28 cellular contexts compared by ENCODE assay signal in genomic region chr1:238233966-238234365, GRCh38.
"Had no signal": no experiment of that assay in that cellular context is flagged by ENCODE, and none has a peak within 500 bp of the region (broad histone marks: within the 10 kb centered on the region; RNA-seq: fewer than 3 reads in every experiment).

No MANE protein-coding gene starts in this region.

- H3K4me1 Mint-ChIP-seq: naive thymus-derived CD4-positive, alpha-beta T cell; neural progenitor cell; stimulated activated naive CD8-positive, alpha-beta T cell treated with anti-CD3 and anti-CD28 coated beads, Interleukin-15, amount 100 ng/mL, for 72 hours had no signal

- H3K4me1 ChIP-seq: heart left ventricle, left lung, neural progenitor cell, prostate gland, right atrium auricular region, suprapubic skin, transverse colon, upper lobe of right lung, uterus had no signal

- H3K36me3 ChIP-seq: gastroesophageal sphincter, heart left ventricle, left lung, neural progenitor cell, prostate gland, right atrium auricular region, suprapubic skin, transverse colon, upper lobe of right lung, uterus had no signal

- H3K27ac ChIP-seq: dorsolateral prefrontal cortex, gastroesophageal sphincter, heart left ventricle, hepatocyte, left lung, neural progenitor cell, prostate gland, right atrium auricular region, suprapubic skin, transverse colon, upper lobe of right lung, uterus had no signal

- H3K27ac Mint-ChIP-seq: naive thymus-derived CD4-positive, alpha-beta T cell; nephron; neural progenitor cell; stimulated activated naive CD8-positive, alpha-beta T cell treated with anti-CD3 and anti-CD28 coated beads, Interleukin-15, amount 100 ng/mL, for 72 hours had no signal

- H3K4me3 Mint-ChIP-seq: naive thymus-derived CD4-positive, alpha-beta T cell; nephron; neural progenitor cell; stimulated activated naive CD8-positive, alpha-beta T cell treated with anti-CD3 and anti-CD28 coated beads, Interleukin-15, amount 100 ng/mL, for 72 hours had no signal

- H3K27me3 Mint-ChIP-seq: stimulated activated naive CD8-positive, alpha-beta T cell treated with anti-CD3 and anti-CD28 coated beads, Interleukin-15, amount 100 ng/mL, for 72 hours had no signal

- H2AFZ ChIP-seq: hepatocyte, neural progenitor cell had no signal

- H3K27me3 ChIP-seq: dorsolateral prefrontal cortex, gastroesophageal sphincter, heart left ventricle, hepatocyte, left lung, neural progenitor cell, right atrium auricular region, suprapubic skin, transverse colon, upper lobe of right lung, uterus had no signal

- H3K4me2 ChIP-seq: hepatocyte, neural progenitor cell, smooth muscle cell had no signal

- H3K79me2 ChIP-seq: hepatocyte had no signal

- H3K9ac ChIP-seq: neural progenitor cell had no signal

- H3K36me3 Mint-ChIP-seq: neural progenitor cell had no signal

- ATAC-seq: gastroesophageal sphincter; heart left ventricle; left cardiac atrium; left lung; naive thymus-derived CD4-positive, alpha-beta T cell; sciatic nerve; stimulated activated naive CD8-positive, alpha-beta T cell treated with anti-CD3 and anti-CD28 coated beads, Interleukin-15, amount 100 ng/mL, for 72 hours; upper lobe of right lung had no signal

- H3K4me3 ChIP-seq: dorsolateral prefrontal cortex, gastroesophageal sphincter, heart left ventricle, hepatocyte, left lung, neural progenitor cell, prostate gland, right atrium auricular region, smooth muscle cell, suprapubic skin, transverse colon, upper lobe of right lung, uterus had no signal

- H3K9me3 ChIP-seq: gastroesophageal sphincter, left lung, prostate gland, right atrium auricular region, suprapubic skin, transverse colon, upper lobe of right lung, uterus had no signal

- DNase-seq: dorsolateral prefrontal cortex; effector CD4-positive, alpha-beta T cell; foreskin fibroblast; heart left ventricle; left cardiac atrium; left lung; mesenchymal stem cell; midbrain; naive thymus-derived CD4-positive, alpha-beta T cell; nucleus accumbens; stimulated activated CD4-positive, alpha-beta T cell treated with anti-CD3 and anti-CD28 coated beads, Interleukin-12 subunit alpha, Interleukin-12 subunit beta, amount 100 ng/mL, for 4 hours; stimulated activated CD4-positive, alpha-beta T cell treated with anti-CD3 and anti-CD28 coated beads, Interleukin-1b, Interleukin-23, amount 100 ng/mL, for 48 hours; stimulated activated CD4-positive, alpha-beta T cell treated with anti-CD3 and anti-CD28 coated beads, Interleukin-4, amount 100 ng/mL, for 1 hour; stimulated activated CD8-positive, alpha-beta memory T cell treated with anti-CD3 and anti-CD28 coated beads, Interleukin-4, amount 100 ng/mL, for 48 hours; stimulated activated naive CD4-positive, alpha-beta T cell; stimulated activated naive CD8-positive, alpha-beta T cell treated with anti-CD3 and anti-CD28 coated beads, Interleukin-15, amount 100 ng/mL, for 72 hours; transverse colon; upper lobe of right lung; uterus had no signal

- H3K9me3 Mint-ChIP-seq: nephron had no signal
